In the genomic region with DNA sequence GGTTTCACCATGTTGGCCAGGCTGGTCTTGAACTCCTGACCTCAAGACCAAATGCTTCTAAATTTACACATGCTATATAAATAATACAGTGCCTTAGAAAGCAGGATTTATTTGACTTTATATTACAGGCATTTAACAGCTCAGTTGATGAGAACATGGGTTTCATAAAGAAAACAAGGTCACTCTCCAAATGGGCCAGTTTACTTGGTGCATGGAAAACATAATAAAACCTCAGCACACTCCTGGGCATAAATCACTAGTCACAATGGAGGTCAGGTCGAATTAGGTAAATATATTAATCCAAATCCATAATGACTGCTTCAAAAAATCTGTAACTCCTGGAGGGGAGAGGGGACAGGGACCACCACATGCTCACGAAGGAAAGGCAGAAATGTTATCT, we compare ENCODE assay signal across 19 cellular contexts.
"Had no signal": no experiment of that assay in that cellular context is flagged by ENCODE, and none has a peak within 500 bp of the region (broad histone marks: within the 10 kb centered on the region; RNA-seq: fewer than 3 reads in every experiment).

No MANE protein-coding gene starts in this region.

- H3K4me3 ChIP-seq: MG63, SJSA1, SK-N-MC had no signal

- H3K9me3 ChIP-seq: MG63, SJSA1 had no signal

- H3K27me3 ChIP-seq: MG63, SJSA1 had no signal

- DNase-seq: KBM-7, MG63, NCI-H1092 treated with DMSO at 0.1 percent for 48 hours, NCI-H1436, NCI-H187, NCI-H2029, NCI-H2081 treated with DMSO at 0.1 percent for 48 hours, NCI-H2171 treated with DMSO at 0.1 percent for 48 hours, NCI-H345, NCI-H446 treated with DMSO at 0.1 percent for 48 hours, NCI-H510A treated with DMSO at 0.1 percent for 48 hours, NCI-H526, NCI-H748 treated with DMSO at 0.1 percent for 48 hours, Right ventricle myocardium superior, RPMI8226, SIG-M5 had no signal

- FAIRE-seq: RCC 7860 had no signal

- H3K27ac ChIP-seq: SJSA1, SK-N-MC had no signal
